Comparison of ENCODE assay signal across 1 cellular context in genomic region chr1:46053734-46054133, GRCh38.
TF ChIP-seq lines count a peak whose summit lies in the region.

No MANE protein-coding gene starts in this region.

TF ChIP-seq in K562, 482 proteins besides CTCF, POLR2A, EP300 and RAD21 (continued from another document and continues in another):
- no peak for TF ChIP-seq ARID4B (CRISPR knock-in tag; IDR thresholded peaks at IDR 0.05)
- no peak for TF ChIP-seq ZNF134 (CRISPR knock-in tag; conservative IDR thresholded peaks at IDR 0.05)
- TF ChIP-seq MNT (conservative IDR thresholded peaks at IDR 0.05), result peak; percentile 73 to 81
- no peak for TF ChIP-seq NRF1 (conservative IDR thresholded peaks at IDR 0.05 in 1 of 2, IDR thresholded peaks at IDR 0.05 in 1 of 2)
- TF ChIP-seq MEIS2 (IDR thresholded peaks at IDR 0.05; ENCODE audit: partially characterized antibody), result no peak
- TF ChIP-seq CREM (IDR thresholded peaks at IDR 0.05; ENCODE audit: low read depth), result no peak
- no peak for TF ChIP-seq FOSL1 (tag; conservative IDR thresholded peaks at IDR 0.05)
- no peak for TF ChIP-seq NCOA4 (IDR thresholded peaks at IDR 0.05; ENCODE audit: partially characterized antibody)
- no peak for TF ChIP-seq ID3 (CRISPR knock-in tag; IDR thresholded peaks at IDR 0.05)
- no peak for TF ChIP-seq ID3 (tag; IDR thresholded peaks at IDR 0.05)
- no peak for TF ChIP-seq ZBTB9 (CRISPR knock-in tag; IDR thresholded peaks at IDR 0.05)
- TF ChIP-seq FOXK2 (conservative IDR thresholded peaks at IDR 0.05 in 1 of 2, IDR thresholded peaks at IDR 0.05 in 1 of 2; ENCODE audit: low read depth in 2 of 2), result peak; percentile 98 to 99
- TF ChIP-seq THAP12 (CRISPR knock-in tag; IDR thresholded peaks at IDR 0.05), result no peak
- TF ChIP-seq MYC (IDR thresholded peaks at IDR 0.05; ENCODE audit: low read depth, low read length), result peak; percentile 63
- no peak for TF ChIP-seq MYC (CRISPR knock-in tag; IDR thresholded peaks at IDR 0.05; ENCODE audit: borderline replicate concordance, low read depth)
- TF ChIP-seq MEF2D (tag; conservative IDR thresholded peaks at IDR 0.05; ENCODE audit: low read depth), result 0 out of 2 replicates have a peak, but pooled peaks have one; percentile 1
- TF ChIP-seq ZC3H4 (CRISPR knock-in tag; IDR thresholded peaks at IDR 0.05; ENCODE audit: borderline replicate concordance), result no peak
- peak; percentile 65 for TF ChIP-seq L3MBTL2 (IDR thresholded peaks at IDR 0.05)
- TF ChIP-seq SMARCA4 (IDR thresholded peaks at IDR 0.05), result no peak
- no peak for TF ChIP-seq BCL6 (CRISPR knock-in tag; IDR thresholded peaks at IDR 0.05)
- peak; percentile 88 for TF ChIP-seq KLF1 (tag; IDR thresholded peaks at IDR 0.05)
- no peak for TF ChIP-seq PTRF (tag; IDR thresholded peaks at IDR 0.05)
- no peak for TF ChIP-seq ZNF444 (CRISPR knock-in tag; IDR thresholded peaks at IDR 0.05)
- TF ChIP-seq TEAD4 (IDR thresholded peaks at IDR 0.05; ENCODE audit: low read length), result 0 out of 2 replicates have a peak, but pooled peaks have one; percentile 36
- no peak for TF ChIP-seq TEAD4 (CRISPR knock-in tag; IDR thresholded peaks at IDR 0.05; ENCODE audit: borderline replicate concordance)
- no peak for TF ChIP-seq WHSC1 (IDR thresholded peaks at IDR 0.05; ENCODE audit: low read length)
- TF ChIP-seq DDX20 (tag; IDR thresholded peaks at IDR 0.05; ENCODE audit: low read depth), result peak; percentile 39; the same call in 1 of the 2 replicates
- peak; percentile 86 for TF ChIP-seq FOXJ2 (tag; IDR thresholded peaks at IDR 0.05)
- TF ChIP-seq MXI1 (IDR thresholded peaks at IDR 0.05; ENCODE audit: low read depth, low read length), result peak; percentile 58; the same call in 1 of the 2 replicates
- TF ChIP-seq PRPF4 (IDR thresholded peaks at IDR 0.05; ENCODE audit: insufficient read depth, low read depth, low read length, poor library complexity, severe bottlenecking), result no peak
- TF ChIP-seq IFI16 (CRISPR knock-in tag; IDR thresholded peaks at IDR 0.05), result no peak
- no peak for TF ChIP-seq ZNF609 (CRISPR knock-in tag; IDR thresholded peaks at IDR 0.05; ENCODE audit: borderline replicate concordance)
- no peak for TF ChIP-seq TFAP4 (CRISPR knock-in tag; IDR thresholded peaks at IDR 0.05; ENCODE audit: borderline replicate concordance)
- no peak for TF ChIP-seq TBL1XR1 (IDR thresholded peaks at IDR 0.05; ENCODE audit: low read length in 2 of 2)
- no peak for TF ChIP-seq BRCA1 (IDR thresholded peaks at IDR 0.05)
- no peak for TF ChIP-seq BRCA1 (CRISPR knock-in tag; IDR thresholded peaks at IDR 0.05)
- no peak for TF ChIP-seq PRDM10 (IDR thresholded peaks at IDR 0.05; ENCODE audit: partially characterized antibody)
- TF ChIP-seq CTCFL (IDR thresholded peaks at IDR 0.05; ENCODE audit: borderline replicate concordance, insufficient read depth, low read depth, low read length, poor library complexity, severe bottlenecking), result no peak
- peak; percentile 58; the same call in 1 of the 2 replicates for TF ChIP-seq KLF6 (CRISPR knock-in tag; IDR thresholded peaks at IDR 0.05; ENCODE audit: borderline replicate concordance)
- TF ChIP-seq RAD51 (IDR thresholded peaks at IDR 0.05; ENCODE audit: borderline replicate concordance, low read depth), result peak; percentile 89
